In the genomic region with DNA sequence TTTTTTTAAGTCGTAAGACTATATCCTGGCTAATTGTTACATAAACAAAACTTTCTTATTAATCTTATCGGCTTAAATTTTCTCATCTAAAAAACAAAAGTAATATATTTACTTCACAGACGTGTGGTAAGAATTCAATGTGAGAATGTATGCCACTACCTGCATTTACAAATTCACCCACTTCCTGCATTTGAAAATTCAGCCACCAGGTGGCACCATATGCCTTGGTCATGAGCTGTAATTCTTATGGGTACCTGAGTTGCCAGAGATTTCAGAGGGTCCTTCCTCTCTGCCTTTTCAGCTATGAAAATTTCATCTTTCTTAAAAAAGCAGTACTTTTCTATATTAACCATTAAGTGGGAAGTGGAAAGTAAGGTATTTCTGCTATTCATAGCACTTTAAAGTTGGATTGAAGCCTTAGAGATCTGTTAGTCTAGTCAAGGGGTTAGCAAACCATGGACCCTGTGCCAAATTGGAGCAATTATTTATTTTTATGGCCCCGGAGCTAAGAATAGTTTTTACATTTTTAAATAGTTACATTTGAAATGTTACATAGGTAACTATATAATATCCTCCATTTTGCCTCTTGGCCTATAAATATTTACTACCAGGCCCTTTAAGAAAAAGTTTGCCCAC, we compare ENCODE assay signal across 8 cellular contexts.
DNase-seq lines count a peak whose midpoint lies in the region; ATAC-seq, FAIRE-seq and TF ChIP-seq lines count a peak whose summit lies in the region.

No MANE protein-coding gene starts in this region.

- intact Hi-C loops in activated naive CD4-positive, alpha-beta T cell treated with anti-CD3 and anti-CD28 coated beads for 36 hours (cut with micrococcal nuclease) = loop anchor here (1.0 to 5.0 kb wide), 6 partner anchors 32 to 519 kb away; a partner anchor contains a TSS
- intact Hi-C loops in posterior cingulate gyrus (cut with DNase I) = loop anchor here (10.0 kb wide), 1 partner anchor 456 kb away; a partner anchor contains a TSS

- no peak overlapping the region for H3K27ac ChIP-seq in SK-N-SH (ENCODE audit: low read depth in 2 of 2, low read length in 1 of 2)

- no peak for TF ChIP-seq EP300 in SK-N-SH (IDR thresholded peaks at IDR 0.05; ENCODE audit: borderline replicate concordance in 1 of 2, low read depth in 1 of 2, low read length in 1 of 2)

- H3K27me3 Mint-ChIP-seq in activated naive CD4-positive, alpha-beta T cell treated with anti-CD3 and anti-CD28 coated beads for 36 hours (ENCODE audit: low read depth) = no peaks in the 10 kb centered on the region

- no peak overlapping the region for H3K9ac ChIP-seq in SK-N-SH

- WGBS in SK-N-SH (ENCODE audit: low lambda C conversion rate) = 21% methylated on average over 4 of the region's 4 CpGs

- H3K9me3 Mint-ChIP-seq in activated naive CD4-positive, alpha-beta T cell treated with anti-CD3 and anti-CD28 coated beads for 36 hours = no peaks in the 10 kb centered on the region

- H3K27me3 ChIP-seq in SK-N-SH (ENCODE audit: insufficient read depth) = no peaks in the 10 kb centered on the region

- H3K79me2 ChIP-seq in SK-N-SH (ENCODE audit: insufficient read depth) = no peaks in the 10 kb centered on the region

- CTCF ChIA-PET in SK-N-SH (lab: Yijun Ruan, JAX) = interaction anchor here (0.6 to 8.7 kb wide), 42 partner anchors 10 to 744 kb away, joined by 3 to 124 read pairs (median 4); no protein-coding TSS in a partner anchor
- CTCF ChIA-PET in activated naive CD4-positive, alpha-beta T cell treated with anti-CD3 and anti-CD28 coated beads for 36 hours (lab: Charles Lee) = interaction anchor here (0.6 to 2.8 kb wide), 20 partner anchors 8 to 519 kb away, joined by 3 to 21 read pairs (median 4); no protein-coding TSS in a partner anchor

- no peaks in the 10 kb centered on the region for H3K4me1 Mint-ChIP-seq in activated naive CD4-positive, alpha-beta T cell treated with anti-CD3 and anti-CD28 coated beads for 36 hours (ENCODE audit: low read depth)

- H3K4me2 ChIP-seq in SK-N-SH = no peak overlapping the region

- FAIRE-seq in urothelium cell line (lab: Jason Lieb, UNC) = no peak

- no peaks in the 10 kb centered on the region for H3F3A ChIP-seq in SK-N-SH (replicated peaks; ENCODE audit: insufficient read depth)

- H3K9me2 ChIP-seq in SK-N-SH = no peaks in the 10 kb centered on the region

- H3K4me3 Mint-ChIP-seq in activated naive CD4-positive, alpha-beta T cell treated with anti-CD3 and anti-CD28 coated beads for 36 hours = no peak overlapping the region

- H2AFZ ChIP-seq in SK-N-SH (ENCODE audit: low read depth) = no peak overlapping the region

- no peaks in the 10 kb centered on the region for H3K9me3 ChIP-seq in SK-N-SH

- no peaks in the 10 kb centered on the region for H3K36me3 Mint-ChIP-seq in activated naive CD4-positive, alpha-beta T cell treated with anti-CD3 and anti-CD28 coated beads for 36 hours (ENCODE audit: low read depth)

- POLR2A ChIA-PET in SK-N-SH (lab: Yijun Ruan, JAX) = no interaction called here

- no peak for ATAC-seq in GM18858 (IDR thresholded peaks at IDR 0.05; ENCODE audit: unreplicated experiment)

- H4K20me1 ChIP-seq in SK-N-SH (ENCODE audit: insufficient read depth) = no peaks in the 10 kb centered on the region

- TF ChIP-seq RAD21 in SK-N-SH (IDR thresholded peaks at IDR 0.05; ENCODE audit: low read length) = peak; percentile 82

- peak; percentile 7 for DNase-seq in DMS79 treated with DMSO at 0.1 percent for 48 hours (lab: John Stamatoyannopoulos, UW)
- peak; percentile 80 for DNase-seq in Jurkat, Clone E6-1 (ENCODE audit: low read depth, low spot score)
- peak; percentile 47 for DNase-seq in SK-N-SH
- peak; percentile 89 for DNase-seq in activated naive CD4-positive, alpha-beta T cell treated with anti-CD3 and anti-CD28 coated beads for 36 hours
- peak; percentile 63 for DNase-seq in globus pallidus (ENCODE audit: low spot score)
- peak in 8 of 10 donors; percentile 22 to 85 (median 74) for DNase-seq in posterior cingulate gyrus
- DNase-seq in urothelium cell line (ENCODE audit: low spot score) = peak; percentile 52

- H3K4me3 ChIP-seq in Jurkat, Clone E6-1 (ENCODE audit: low read length) = no peak overlapping the region
- H3K4me3 ChIP-seq in SK-N-SH (ENCODE audit: low read depth in 2 of 2, low read length in 1 of 2) = no peak overlapping the region; a peak in 1 of 4 replicates

- H3K4me1 ChIP-seq in SK-N-SH (ENCODE audit: control insufficient read depth in 1 of 2, insufficient read depth in 2 of 2, low read depth in 1 of 2, low read length in 1 of 2) = peaks cover 0 to 24% of the 10 kb centered on the region in 2 experiments; a peak in 2 of 4 replicates

- peaks cover 2 to 3% of the 10 kb centered on the region in 2 experiments for H3K36me3 ChIP-seq in SK-N-SH (replicated peaks in 1 of 2; ENCODE audit: control insufficient read depth in 1 of 2, insufficient read depth in 2 of 2, low read length in 1 of 2)

- H3K27ac Mint-ChIP-seq in activated naive CD4-positive, alpha-beta T cell treated with anti-CD3 and anti-CD28 coated beads for 36 hours = no peak overlapping the region

- TF ChIP-seq CTCF in SK-N-SH (IDR thresholded peaks at IDR 0.05) = peak; percentile 95

TF ChIP-seq in SK-N-SH, 30 proteins besides CTCF, POLR2A, EP300 and RAD21:
- TF ChIP-seq NFIC (IDR thresholded peaks at IDR 0.05; ENCODE audit: borderline replicate concordance) = no peak
- peak; percentile 52; the same call in 1 of the 2 replicates for TF ChIP-seq ELF1 (IDR thresholded peaks at IDR 0.05)
- TF ChIP-seq POLR2AphosphoS5 (IDR thresholded peaks at IDR 0.05; ENCODE audit: low read depth, low read length) = no peak
- TF ChIP-seq, protein P1, sequence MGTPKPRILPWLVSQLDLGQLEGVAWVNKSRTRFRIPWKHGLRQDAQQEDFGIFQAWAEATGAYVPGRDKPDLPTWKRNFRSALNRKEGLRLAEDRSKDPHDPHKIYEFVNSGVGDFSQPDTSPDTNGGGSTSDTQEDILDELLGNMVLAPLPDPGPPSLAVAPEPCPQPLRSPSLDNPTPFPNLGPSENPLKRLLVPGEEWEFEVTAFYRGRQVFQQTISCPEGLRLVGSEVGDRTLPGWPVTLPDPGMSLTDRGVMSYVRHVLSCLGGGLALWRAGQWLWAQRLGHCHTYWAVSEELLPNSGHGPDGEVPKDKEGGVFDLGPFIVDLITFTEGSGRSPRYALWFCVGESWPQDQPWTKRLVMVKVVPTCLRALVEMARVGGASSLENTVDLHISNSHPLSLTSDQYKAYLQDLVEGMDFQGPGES (IDR thresholded peaks at IDR 0.05; ENCODE audit: low read depth, low read length) = no peak
- no peak for TF ChIP-seq FOXM1 (IDR thresholded peaks at IDR 0.05; ENCODE audit: low read depth)
- no peak for TF ChIP-seq MXI1 (IDR thresholded peaks at IDR 0.05; ENCODE audit: low read depth, low read length)
- no peak for TF ChIP-seq RXRA (IDR thresholded peaks at IDR 0.05; ENCODE audit: borderline replicate concordance, low read depth)
- TF ChIP-seq FOXJ3 (CRISPR knock-in tag; IDR thresholded peaks at IDR 0.05) = no peak
- TF ChIP-seq SMC3 (IDR thresholded peaks at IDR 0.05; ENCODE audit: low read depth, low read length) = peak; percentile 59
- TF ChIP-seq, protein P2, sequence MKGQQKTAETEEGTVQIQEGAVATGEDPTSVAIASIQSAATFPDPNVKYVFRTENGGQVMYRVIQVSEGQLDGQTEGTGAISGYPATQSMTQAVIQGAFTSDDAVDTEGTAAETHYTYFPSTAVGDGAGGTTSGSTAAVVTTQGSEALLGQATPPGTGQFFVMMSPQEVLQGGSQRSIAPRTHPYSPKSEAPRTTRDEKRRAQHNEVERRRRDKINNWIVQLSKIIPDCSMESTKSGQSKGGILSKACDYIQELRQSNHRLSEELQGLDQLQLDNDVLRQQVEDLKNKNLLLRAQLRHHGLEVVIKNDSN (IDR thresholded peaks at IDR 0.05; ENCODE audit: borderline replicate concordance, low read depth) = no peak
TF ChIP-seq in SK-N-SH: peak in this region for 2.

Comparison
In these comparisons a context has a peak if more than half of its experiments do, and no peak if none do; other contexts are left out.
1. DNase-seq: peak in every context shown above with its lines; median percentile 89 in activated naive CD4-positive, alpha-beta T cell treated with anti-CD3 and anti-CD28 coated beads for 36 hours; 80 in Jurkat, Clone E6-1; 74 in posterior cingulate gyrus; 63 in globus pallidus; 52 in urothelium cell line; 47 in SK-N-SH; 7 in DMS79 treated with DMSO at 0.1 percent for 48 hours.